ENCODE assay signal across 8 cellular contexts in genomic region chr22:46367707-46368191, GRCh38. TPM values are rescaled to one million over a fixed set of nuclear protein-coding genes. Genes with fewer than 3 reads are reported as not detected.
A peak's percentile ranks its signal among the peaks of the same experiment; 100 is the strongest.
DNase-seq lines count a peak whose midpoint lies in the region; ATAC-seq lines count a peak whose summit lies in the region.

No MANE protein-coding gene starts in this region.

- H3K4me1 Mint-ChIP-seq in activated CD4-positive, alpha-beta memory T cell treated with anti-CD3 and anti-CD28 coated beads for 36 hours (ENCODE audit: low read depth): peaks cover 12% of the 10 kb centered on the region

- peaks cover 4% of the 10 kb centered on the region for H3K27me3 Mint-ChIP-seq in activated CD4-positive, alpha-beta memory T cell treated with anti-CD3 and anti-CD28 coated beads for 36 hours

- POLR2A ChIA-PET in activated CD4-positive, alpha-beta memory T cell treated with anti-CD3 and anti-CD28 coated beads for 36 hours (lab: Charles Lee): no interaction called here

- H3K4me3 Mint-ChIP-seq in activated CD4-positive, alpha-beta memory T cell treated with anti-CD3 and anti-CD28 coated beads for 36 hours: no peak overlapping the region

- no peaks in the 10 kb centered on the region for H3K9me3 Mint-ChIP-seq in activated CD4-positive, alpha-beta memory T cell treated with anti-CD3 and anti-CD28 coated beads for 36 hours

- CTCF ChIA-PET in activated CD4-positive, alpha-beta memory T cell treated with anti-CD3 and anti-CD28 coated beads for 36 hours (lab: Charles Lee): interaction anchor here (0.6 to 5.4 kb wide), 41 partner anchors 8 to 1001 kb away, joined by 3 to 111 read pairs (median 3); partner anchors contain the start of gene TRMU

- no peaks in the 10 kb centered on the region for H3K36me3 Mint-ChIP-seq in activated CD4-positive, alpha-beta memory T cell treated with anti-CD3 and anti-CD28 coated beads for 36 hours

- intact Hi-C loops in activated CD4-positive, alpha-beta memory T cell treated with anti-CD3 and anti-CD28 coated beads for 36 hours (cut with micrococcal nuclease): loop anchor here (1.0 kb wide), 1 partner anchor 175 kb away; no protein-coding TSS in a partner anchor

- no peak overlapping the region for H3K27ac Mint-ChIP-seq in activated CD4-positive, alpha-beta memory T cell treated with anti-CD3 and anti-CD28 coated beads for 36 hours

- ATAC-seq in GM18870 (IDR thresholded peaks at IDR 0.05; ENCODE audit: unreplicated experiment): no peak

- peak; percentile 4 for DNase-seq in SKM-1 treated with dmso at 0.1 percent for 144 hours (lab: John Stamatoyannopoulos, UW; ENCODE audit: unreplicated experiment)
- no peak for DNase-seq in SKM-1 (lab: John Stamatoyannopoulos, UW; ENCODE audit: unreplicated experiment)
- DNase-seq in NCI-H69 (lab: John Stamatoyannopoulos, UW): peak; percentile 82
- peak; percentile 78 for DNase-seq in activated CD4-positive, alpha-beta memory T cell treated with anti-CD3 and anti-CD28 coated beads for 36 hours
- DNase-seq in effector CD4-positive, alpha-beta T cell: peak; percentile 53
- DNase-seq in mucosa of gallbladder (ENCODE audit: low spot score): peak; percentile 68
- peak; percentile 49 for DNase-seq in stimulated activated naive CD4-positive, alpha-beta T cell treated with Interleukin-2 at 50 U/mL for 16 hours (lab: John Stamatoyannopoulos, UW)

RNA-seq across cellular contexts. Expression of gene TRMU, which starts 32.2 kb away (rescaled TPM):
- total RNA-seq in activated CD4-positive, alpha-beta memory T cell treated with anti-CD3 and anti-CD28 coated beads for 36 hours: 10 to 100 TPM; 61.3 to 63.2 TPM
- 43.5 TPM for total RNA-seq in mucosa of gallbladder
